ENCODE assay signal across 1 cellular context in the genomic region with DNA sequence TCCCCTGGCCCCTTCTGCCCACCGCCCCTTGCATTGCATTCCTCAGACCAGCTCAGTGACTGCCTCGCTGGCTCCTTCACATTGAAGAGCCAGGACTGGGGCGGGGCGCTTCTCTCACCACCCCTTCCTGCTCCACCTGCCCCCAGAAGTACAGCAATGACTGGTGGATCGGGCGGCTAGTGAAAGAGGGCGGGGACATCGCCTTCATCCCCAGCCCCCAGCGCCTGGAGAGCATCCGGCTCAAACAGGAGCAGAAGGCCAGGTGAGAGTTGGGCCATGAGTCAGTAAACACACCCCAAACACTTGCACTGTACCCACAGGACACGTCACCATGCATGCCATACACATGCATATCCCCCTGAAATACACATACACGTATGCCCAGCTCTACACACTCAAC.
TF ChIP-seq lines count a peak whose summit lies in the region.

No MANE protein-coding gene starts in this region.

TF ChIP-seq in WTC11, 78 proteins besides CTCF, POLR2A, EP300 and RAD21 (continued from another document):
- TF ChIP-seq, protein P1, sequence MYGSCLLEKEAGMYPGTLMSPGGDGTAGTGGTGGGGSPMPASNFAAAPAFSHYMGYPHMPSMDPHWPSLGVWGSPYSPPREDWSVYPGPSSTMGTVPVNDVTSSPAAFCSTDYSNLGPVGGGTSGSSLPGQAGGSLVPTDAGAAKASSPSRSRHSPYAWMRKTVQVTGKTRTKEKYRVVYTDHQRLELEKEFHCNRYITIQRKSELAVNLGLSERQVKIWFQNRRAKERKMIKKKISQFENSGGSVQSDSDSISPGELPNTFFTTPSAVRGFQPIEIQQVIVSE (CRISPR knock-in tag; IDR thresholded peaks at IDR 0.05; ENCODE audit: borderline replicate concordance) = no peak
- TF ChIP-seq FOXJ3 (CRISPR knock-in tag; IDR thresholded peaks at IDR 0.05; ENCODE audit: borderline replicate concordance) (no peak), FOXP1 (CRISPR knock-in tag; IDR thresholded peaks at IDR 0.05; ENCODE audit: borderline replicate concordance) (no peak), NFE2L1 (CRISPR knock-in tag; IDR thresholded peaks at IDR 0.05) (no peak), SOX15 (CRISPR knock-in tag; IDR thresholded peaks at IDR 0.05) (no peak)
- TF ChIP-seq, protein P2, sequence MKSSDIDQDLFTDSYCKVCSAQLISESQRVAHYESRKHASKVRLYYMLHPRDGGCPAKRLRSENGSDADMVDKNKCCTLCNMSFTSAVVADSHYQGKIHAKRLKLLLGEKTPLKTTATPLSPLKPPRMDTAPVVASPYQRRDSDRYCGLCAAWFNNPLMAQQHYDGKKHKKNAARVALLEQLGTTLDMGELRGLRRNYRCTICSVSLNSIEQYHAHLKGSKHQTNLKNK (CRISPR knock-in tag; IDR thresholded peaks at IDR 0.05) = no peak
- TF ChIP-seq, protein P3, sequence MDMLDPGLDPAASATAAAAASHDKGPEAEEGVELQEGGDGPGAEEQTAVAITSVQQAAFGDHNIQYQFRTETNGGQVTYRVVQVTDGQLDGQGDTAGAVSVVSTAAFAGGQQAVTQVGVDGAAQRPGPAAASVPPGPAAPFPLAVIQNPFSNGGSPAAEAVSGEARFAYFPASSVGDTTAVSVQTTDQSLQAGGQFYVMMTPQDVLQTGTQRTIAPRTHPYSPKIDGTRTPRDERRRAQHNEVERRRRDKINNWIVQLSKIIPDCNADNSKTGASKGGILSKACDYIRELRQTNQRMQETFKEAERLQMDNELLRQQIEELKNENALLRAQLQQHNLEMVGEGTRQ (CRISPR knock-in tag; IDR thresholded peaks at IDR 0.05) = no peak
- TF ChIP-seq, protein P4, sequence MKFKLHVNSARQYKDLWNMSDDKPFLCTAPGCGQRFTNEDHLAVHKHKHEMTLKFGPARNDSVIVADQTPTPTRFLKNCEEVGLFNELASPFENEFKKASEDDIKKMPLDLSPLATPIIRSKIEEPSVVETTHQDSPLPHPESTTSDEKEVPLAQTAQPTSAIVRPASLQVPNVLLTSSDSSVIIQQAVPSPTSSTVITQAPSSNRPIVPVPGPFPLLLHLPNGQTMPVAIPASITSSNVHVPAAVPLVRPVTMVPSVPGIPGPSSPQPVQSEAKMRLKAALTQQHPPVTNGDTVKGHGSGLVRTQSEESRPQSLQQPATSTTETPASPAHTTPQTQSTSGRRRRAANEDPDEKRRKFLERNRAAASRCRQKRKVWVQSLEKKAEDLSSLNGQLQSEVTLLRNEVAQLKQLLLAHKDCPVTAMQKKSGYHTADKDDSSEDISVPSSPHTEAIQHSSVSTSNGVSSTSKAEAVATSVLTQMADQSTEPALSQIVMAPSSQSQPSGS (CRISPR knock-in tag; IDR thresholded peaks at IDR 0.05; ENCODE audit: borderline replicate concordance, low read depth) = no peak
- TF ChIP-seq, protein P5, sequence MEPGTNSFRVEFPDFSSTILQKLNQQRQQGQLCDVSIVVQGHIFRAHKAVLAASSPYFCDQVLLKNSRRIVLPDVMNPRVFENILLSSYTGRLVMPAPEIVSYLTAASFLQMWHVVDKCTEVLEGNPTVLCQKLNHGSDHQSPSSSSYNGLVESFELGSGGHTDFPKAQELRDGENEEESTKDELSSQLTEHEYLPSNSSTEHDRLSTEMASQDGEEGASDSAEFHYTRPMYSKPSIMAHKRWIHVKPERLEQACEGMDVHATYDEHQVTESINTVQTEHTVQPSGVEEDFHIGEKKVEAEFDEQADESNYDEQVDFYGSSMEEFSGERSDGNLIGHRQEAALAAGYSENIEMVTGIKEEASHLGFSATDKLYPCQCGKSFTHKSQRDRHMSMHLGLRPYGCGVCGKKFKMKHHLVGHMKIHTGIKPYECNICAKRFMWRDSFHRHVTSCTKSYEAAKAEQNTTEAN (CRISPR knock-in tag; IDR thresholded peaks at IDR 0.05) = no peak
- TF ChIP-seq, protein P6, sequence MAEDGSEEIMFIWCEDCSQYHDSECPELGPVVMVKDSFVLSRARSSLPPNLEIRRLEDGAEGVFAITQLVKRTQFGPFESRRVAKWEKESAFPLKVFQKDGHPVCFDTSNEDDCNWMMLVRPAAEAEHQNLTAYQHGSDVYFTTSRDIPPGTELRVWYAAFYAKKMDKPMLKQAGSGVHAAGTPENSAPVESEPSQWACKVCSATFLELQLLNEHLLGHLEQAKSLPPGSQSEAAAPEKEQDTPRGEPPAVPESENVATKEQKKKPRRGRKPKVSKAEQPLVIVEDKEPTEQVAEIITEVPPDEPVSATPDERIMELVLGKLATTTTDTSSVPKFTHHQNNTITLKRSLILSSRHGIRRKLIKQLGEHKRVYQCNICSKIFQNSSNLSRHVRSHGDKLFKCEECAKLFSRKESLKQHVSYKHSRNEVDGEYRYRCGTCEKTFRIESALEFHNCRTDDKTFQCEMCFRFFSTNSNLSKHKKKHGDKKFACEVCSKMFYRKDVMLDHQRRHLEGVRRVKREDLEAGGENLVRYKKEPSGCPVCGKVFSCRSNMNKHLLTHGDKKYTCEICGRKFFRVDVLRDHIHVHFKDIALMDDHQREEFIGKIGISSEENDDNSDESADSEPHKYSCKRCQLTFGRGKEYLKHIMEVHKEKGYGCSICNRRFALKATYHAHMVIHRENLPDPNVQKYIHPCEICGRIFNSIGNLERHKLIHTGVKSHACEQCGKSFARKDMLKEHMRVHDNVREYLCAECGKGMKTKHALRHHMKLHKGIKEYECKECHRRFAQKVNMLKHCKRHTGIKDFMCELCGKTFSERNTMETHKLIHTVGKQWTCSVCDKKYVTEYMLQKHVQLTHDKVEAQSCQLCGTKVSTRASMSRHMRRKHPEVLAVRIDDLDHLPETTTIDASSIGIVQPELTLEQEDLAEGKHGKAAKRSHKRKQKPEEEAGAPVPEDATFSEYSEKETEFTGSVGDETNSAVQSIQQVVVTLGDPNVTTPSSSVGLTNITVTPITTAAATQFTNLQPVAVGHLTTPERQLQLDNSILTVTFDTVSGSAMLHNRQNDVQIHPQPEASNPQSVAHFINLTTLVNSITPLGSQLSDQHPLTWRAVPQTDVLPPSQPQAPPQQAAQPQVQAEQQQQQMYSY (CRISPR knock-in tag; IDR thresholded peaks at IDR 0.05) = no peak
